In genomic region chr19:16076154-16076957, GRCh38 we compare ENCODE assay signal across 8 cellular contexts. TPM values are rescaled to one million over a fixed set of nuclear protein-coding genes. Genes with fewer than 3 reads are reported as not detected.
DNase-seq lines count a peak whose midpoint lies in the region; ATAC-seq and TF ChIP-seq lines count a peak whose summit lies in the region.

TPM4 (plus strand) TSS chr19:16076495; CDS start chr19:16076566, 71 bp downstream.

- no peaks in the 10 kb centered on the region for H3K27me3 ChIP-seq in liver (ENCODE audit: control insufficient read depth in 4 of 4, insufficient read depth in 4 of 4, low read length in 3 of 4)

- TF ChIP-seq CTCF in liver (IDR thresholded peaks at IDR 0.05; ENCODE audit: low read depth, low read length, missing input control), result no peak

- no peaks in the 10 kb centered on the region for H3K9me3 ChIP-seq in liver (ENCODE audit: control insufficient read depth in 4 of 4, low read length in 3 of 4)

- peak; percentile 41 for ATAC-seq in HG02884 (IDR thresholded peaks at IDR 0.05; ENCODE audit: unreplicated experiment)

- peak within 1 kb of the TSS; percentile 93 for H3K27ac ChIP-seq in liver (ENCODE audit: low read depth in 1 of 2, low read length in 2 of 2)

- DNase-seq in NCI-H345 (lab: John Stamatoyannopoulos, UW), result peak; percentile 22
- no peak for DNase-seq in NCI-H345 treated with DMSO at 0.1 percent for 48 hours (lab: John Stamatoyannopoulos, UW; ENCODE audit: unreplicated experiment)
- peak; percentile 62 for DNase-seq in NCI-H446 treated with DMSO at 0.1 percent for 48 hours (lab: John Stamatoyannopoulos, UW)
- peak; percentile 62 to 81 for DNase-seq in activated CD4-positive, alpha-beta T cell treated with anti-CD3 and anti-CD28 coated beads, Interleukin-2, amount 50 U/mL, for 24 hours (ENCODE audit: low read depth in 1 of 2, low spot score in 1 of 2)
- peak; percentile 85 to 90 for DNase-seq in dermis microvascular lymphatic vessel endothelial cell (ENCODE audit: low read depth in 2 of 2)
- DNase-seq in stimulated activated CD4-positive, alpha-beta T cell treated with anti-CD3 and anti-CD28 coated beads, Interleukin-2, amount 100 ng/mL, for 48 hours, result peak; percentile 83 to 84

- H3K4me3 ChIP-seq in liver (ENCODE audit: low read depth in 1 of 3, low read length in 3 of 3), result peak within 1 kb of the TSS; percentile 36 to 69 (median 58)

- no peak for TF ChIP-seq RAD21 in liver (IDR thresholded peaks at IDR 0.05)

- H3K36me3 ChIP-seq in liver (ENCODE audit: control insufficient read depth in 4 of 4, insufficient read depth in 3 of 4, low read depth in 1 of 4, low read length in 3 of 4), result no peaks in the 10 kb centered on the region

- peaks cover 0 to 10% (median 2%) of the 10 kb centered on the region in 4 donors for H3K4me1 ChIP-seq in liver (ENCODE audit: control insufficient read depth in 4 of 4, insufficient read depth in 4 of 4, low read length in 3 of 4)

- 1% methylated on average over 101 of the region's 101 CpGs for WGBS in liver

- peak within 1 kb of the TSS; percentile 24 to 79 for H3K9ac ChIP-seq in liver (ENCODE audit: low read depth in 1 of 2, low read length in 2 of 2)

TF ChIP-seq in liver, 16 proteins besides CTCF, POLR2A, EP300 and RAD21:
- TF ChIP-seq ZBTB33 (IDR thresholded peaks at IDR 0.05) (no peak), RXRA (IDR thresholded peaks at IDR 0.05) (no peak), HNF4G (IDR thresholded peaks at IDR 0.05) (no peak), SP1 (IDR thresholded peaks at IDR 0.05) (no peak), YY1 (IDR thresholded peaks at IDR 0.05) (no peak), EGR1 (IDR thresholded peaks at IDR 0.05; ENCODE audit: low read depth in 2 of 2) (no peak), REST (IDR thresholded peaks at IDR 0.05) (no peak), NR2F2 (IDR thresholded peaks at IDR 0.05) (peak; percentile 3)

RNA-seq across cellular contexts. Expression of gene TPM4, which starts in this region (rescaled TPM):
- total RNA-seq in dermis microvascular lymphatic vessel endothelial cell (424 and 463 TPM in 2 replicates), liver (10 to 100 TPM; 40.8 to 59.9 TPM)
- polyA plus RNA-seq in liver, result 10 to 100 TPM; 19.8 to 46.0 TPM
